Comparison of ENCODE assay signal across 25 cellular contexts in the genomic region with DNA sequence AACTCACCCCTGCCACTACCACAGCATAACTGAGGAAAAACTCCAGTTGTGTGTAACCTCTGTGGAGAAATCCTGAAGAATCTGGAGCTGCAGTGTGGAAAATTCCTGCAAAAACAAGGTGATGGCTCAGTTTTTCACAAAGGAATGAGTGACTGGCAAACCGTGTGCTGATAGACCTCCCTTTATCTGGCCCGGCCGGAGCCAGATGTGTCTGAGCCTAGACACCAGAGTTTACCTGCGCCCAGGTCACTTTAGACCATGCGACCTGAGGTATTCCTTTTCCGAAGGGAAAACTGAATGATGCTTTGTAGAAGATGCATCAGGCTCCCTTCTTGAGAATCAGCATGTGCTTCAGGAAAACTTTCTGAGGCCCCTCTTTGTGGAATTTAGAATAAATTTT. TPM values are rescaled to one million over a fixed set of nuclear protein-coding genes. Genes with fewer than 3 reads are reported as not detected.
"Had no signal": no experiment of that assay in that cellular context is flagged by ENCODE, and none has a peak within 500 bp of the region (broad histone marks: within the 10 kb centered on the region; RNA-seq: fewer than 3 reads in every experiment).

No MANE protein-coding gene starts in this region.

- H3K4me3 ChIP-seq: MG63 had no signal

- H3K36me3 ChIP-seq: MG63 had no signal

- DNase-seq: IMR-90, Karpas-422, KG1, MG63, NCI-H1092, NCI-H1105 treated with DMSO at 0.1 percent for 48 hours, NCI-H1417 treated with DMSO at 0.1 percent for 48 hours, NCI-H146, NCI-H187, NCI-H2029, NCI-H2081 treated with DMSO at 0.1 percent for 48 hours, NCI-H2171, NCI-H226, NCI-H446, NCI-H510A, NCI-H524 treated with DMSO at 0.1 percent for 48 hours, NCI-H69, NCI-H774, RPMI8226, SHP77, SK-N-SH had no signal

- ATAC-seq: HepG2 had no signal

- H3K9me3 ChIP-seq: SK-N-SH had no signal

- FAIRE-seq: HepG2, RCC 7860 had no signal

RNA-seq across cellular contexts. Expression of gene SLC25A48, which starts 16.2 kb away (rescaled TPM):
- total RNA-seq: IMR-90 had no signal

RNA-seq across cellular contexts. Expression of gene IL9, which starts 45.0 kb away (rescaled TPM):
- total RNA-seq: HepG2, HT1080, IMR-90, SK-MEL-5 had no signal
